27 cellular contexts compared by ENCODE assay signal in the genomic region with DNA sequence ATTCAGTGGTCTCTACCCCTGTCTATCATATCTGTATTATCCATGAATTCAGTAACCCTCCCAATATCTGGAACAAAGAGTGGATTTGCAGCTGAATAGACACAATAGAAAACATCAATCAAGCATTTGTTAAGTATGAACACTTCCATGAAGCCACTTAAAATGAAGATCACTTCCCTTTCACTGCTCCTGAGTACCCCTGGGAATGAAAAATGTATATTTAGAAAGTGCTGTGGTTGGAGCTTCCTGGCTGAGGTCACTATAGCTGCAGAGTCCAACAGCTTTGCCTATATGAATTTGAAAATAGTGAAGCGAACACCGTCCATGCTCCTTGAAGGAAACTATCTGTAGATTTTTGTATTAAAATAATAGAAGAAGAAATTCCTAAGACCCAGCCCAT.
"Had no signal": no experiment of that assay in that cellular context is flagged by ENCODE, and none has a peak within 500 bp of the region (broad histone marks: within the 10 kb centered on the region; RNA-seq: fewer than 3 reads in every experiment).

No MANE protein-coding gene starts in this region.

- H3K9me3 Mint-ChIP-seq: activated CD4-positive, alpha-beta T cell treated with anti-CD3 and anti-CD28 coated beads, Interleukin-2, amount 10 ng/mL, durations not matched to agents 24 days and 14 days; activated T-cell treated with anti-CD3 and anti-CD28 coated beads, Interleukin-2, amount 50 U/mL, for 24 hours; activated T-helper 1 cell treated with anti-CD3 and anti-CD28 coated beads, Interleukin-12 subunit alpha, Interleukin-12 subunit beta, Interleukin-2, Interleukin-4 antibody, amounts not matched to agents 30 ng/mL and 10 ng/mL and 1 ng/mL, durations not matched to agents 14 hours and 24 hours and 36 hours; central memory CD8-positive, alpha-beta T cell had no signal

- H3K27ac ChIP-seq: Peyer's patch, RWPE1, SJCRH30 had no signal

- H3K4me2 ChIP-seq: SK-N-SH had no signal

- H3K27me3 Mint-ChIP-seq: activated B cell treated with CpG ODN at 0.5 μM for 24 hours; central memory CD8-positive, alpha-beta T cell had no signal

- H3K36me3 ChIP-seq: Peyer's patch, SJCRH30 had no signal

- H3K4me1 Mint-ChIP-seq: activated B cell treated with CpG ODN at 0.5 μM for 24 hours; activated CD4-positive, alpha-beta T cell treated with anti-CD3 and anti-CD28 coated beads, Interleukin-2, amount 10 ng/mL, durations not matched to agents 24 days and 14 days; activated CD8-positive, alpha-beta memory T cell treated with anti-CD3 and anti-CD28 coated beads, Interleukin-2, amount 10 ng/mL, durations not matched to agents 7 days and 5 days; central memory CD8-positive, alpha-beta T cell had no signal

- DNase-seq: activated B cell treated with CpG ODN at 0.5 μM for 24 hours; activated CD4-positive, alpha-beta T cell treated with anti-CD3 and anti-CD28 coated beads for 1 hour; activated CD4-positive, alpha-beta T cell treated with anti-CD3 and anti-CD28 coated beads, Interleukin-2, amount 10 ng/mL, durations not matched to agents 24 days and 14 days; activated CD4-positive, alpha-beta T cell treated with anti-CD3 and anti-CD28 coated beads, Interleukin-2, amount 50 U/mL, for 48 hours; activated CD8-positive, alpha-beta memory T cell treated with anti-CD3 and anti-CD28 coated beads, Interleukin-2, amount 10 ng/mL, durations not matched to agents 7 days and 5 days; activated effector memory CD4-positive, alpha-beta T cell treated with anti-CD3 and anti-CD28 coated beads, Interleukin-2, amount 50 U/mL, for 16 hours; activated naive CD4-positive, alpha-beta T cell treated with Interleukin-2 at 50 U/mL for 16 hours; activated T-cell treated with anti-CD3 and anti-CD28 coated beads, Interleukin-2, amount 50 U/mL, for 24 hours; amygdala; Karpas-422; MV-4-11; NCI-H1105; NCI-H146; NCI-H1930; NCI-H510A treated with DMSO at 0.1 percent for 48 hours; NCI-H69; NK-92 treated with Interleukin-12 subunit alpha and Interleukin-12 subunit beta, amount 100 ng/mL, for 24 hours; Peyer's patch; Right ventricle myocardium superior; SJCRH30; SK-N-SH; SW 1271 had no signal

- H3K9me3 ChIP-seq: Peyer's patch, SJCRH30, SK-N-SH had no signal

- H3K4me3 ChIP-seq: Peyer's patch, SJCRH30 had no signal

- H3K4me3 Mint-ChIP-seq: activated B cell treated with CpG ODN at 0.5 μM for 24 hours; activated CD4-positive, alpha-beta T cell treated with anti-CD3 and anti-CD28 coated beads, Interleukin-2, amount 10 ng/mL, durations not matched to agents 24 days and 14 days; activated CD8-positive, alpha-beta memory T cell treated with anti-CD3 and anti-CD28 coated beads, Interleukin-2, amount 10 ng/mL, durations not matched to agents 7 days and 5 days; activated naive CD8-positive, alpha-beta T cell; activated T-cell treated with anti-CD3 and anti-CD28 coated beads, Interleukin-2, amount 50 U/mL, for 24 hours; activated T-helper 1 cell treated with anti-CD3 and anti-CD28 coated beads, Interleukin-12 subunit alpha, Interleukin-12 subunit beta, Interleukin-2, Interleukin-4 antibody, amounts not matched to agents 30 ng/mL and 10 ng/mL and 1 ng/mL, durations not matched to agents 14 hours and 24 hours and 36 hours; brain; central memory CD8-positive, alpha-beta T cell had no signal

- H3K27me3 ChIP-seq: Peyer's patch, SJCRH30 had no signal

- H3K9me2 ChIP-seq: SK-N-SH had no signal

- H3K36me3 Mint-ChIP-seq: activated CD8-positive, alpha-beta memory T cell treated with anti-CD3 and anti-CD28 coated beads, Interleukin-2, amount 10 ng/mL, durations not matched to agents 7 days and 5 days; activated naive CD8-positive, alpha-beta T cell; brain had no signal

- H3K9ac ChIP-seq: SK-N-SH had no signal

- H3K4me1 ChIP-seq: Peyer's patch, SJCRH30 had no signal

- H3K27ac Mint-ChIP-seq: activated B cell treated with CpG ODN at 0.5 μM for 24 hours; activated CD4-positive, alpha-beta T cell treated with anti-CD3 and anti-CD28 coated beads, Interleukin-2, amount 10 ng/mL, durations not matched to agents 24 days and 14 days; activated CD8-positive, alpha-beta memory T cell treated with anti-CD3 and anti-CD28 coated beads, Interleukin-2, amount 10 ng/mL, durations not matched to agents 7 days and 5 days; activated naive CD8-positive, alpha-beta T cell; activated T-cell treated with anti-CD3 and anti-CD28 coated beads, Interleukin-2, amount 50 U/mL, for 24 hours; activated T-helper 1 cell treated with anti-CD3 and anti-CD28 coated beads, Interleukin-12 subunit alpha, Interleukin-12 subunit beta, Interleukin-2, Interleukin-4 antibody, amounts not matched to agents 30 ng/mL and 10 ng/mL and 1 ng/mL, durations not matched to agents 14 hours and 24 hours and 36 hours; brain had no signal
